Comparison of ENCODE assay signal across 8 cellular contexts in genomic region chr11:119728651-119729580, GRCh38. TPM values are rescaled to one million over a fixed set of nuclear protein-coding genes. Genes with fewer than 3 reads are reported as not detected.
DNase-seq lines count a peak whose midpoint lies in the region; ATAC-seq and TF ChIP-seq lines count a peak whose summit lies in the region.

Gene NECTIN1 (minus strand): TSS chr11:119729200. CDS start chr11:119728553, 647 bp downstream.

- H3K9me3 Mint-ChIP-seq in activated CD8-positive, alpha-beta T cell treated with anti-CD3 and anti-CD28 coated beads for 36 hours: no peaks in the 10 kb centered on the region

- peak; percentile 98 for TF ChIP-seq CTCF in activated CD8-positive, alpha-beta T cell treated with anti-CD3 and anti-CD28 coated beads for 36 hours (IDR thresholded peaks at IDR 0.05)

- peak within 1 kb of the TSS; percentile 69 for H3K4me3 Mint-ChIP-seq in activated CD8-positive, alpha-beta T cell treated with anti-CD3 and anti-CD28 coated beads for 36 hours

- H3K36me3 Mint-ChIP-seq in activated CD8-positive, alpha-beta T cell treated with anti-CD3 and anti-CD28 coated beads for 36 hours (ENCODE audit: low read depth): no peaks in the 10 kb centered on the region

- peak; percentile 88 for DNase-seq in CD1c-positive myeloid dendritic cell (ENCODE audit: extremely low spot score)
- DNase-seq in GM19238 (ENCODE audit: insufficient read length, low spot score): peak; percentile 97
- DNase-seq in NCI-H748 treated with DMSO at 0.1 percent for 48 hours (lab: John Stamatoyannopoulos, UW): peak; percentile 60
- peak; percentile 87 for DNase-seq in activated CD8-positive, alpha-beta T cell treated with anti-CD3 and anti-CD28 coated beads for 36 hours
- DNase-seq in lung microvascular endothelial cell (ENCODE audit: low read depth in 2 of 2): peak; percentile 87 to 89
- DNase-seq in stimulated activated CD4-positive, alpha-beta T cell treated with anti-CD3 and anti-CD28 coated beads, TNF-alpha, amount 100 ng/mL, for 24 hours (ENCODE audit: low read depth in 3 of 3): peak; percentile 69 to 86 (median 75)

- ATAC-seq in HG03439 (IDR thresholded peaks at IDR 0.05; ENCODE audit: unreplicated experiment): peak; percentile 91
- ATAC-seq in activated CD8-positive, alpha-beta T cell treated with anti-CD3 and anti-CD28 coated beads for 36 hours: peak; percentile 93

- H3K4me1 Mint-ChIP-seq in activated CD8-positive, alpha-beta T cell treated with anti-CD3 and anti-CD28 coated beads for 36 hours (ENCODE audit: low read depth): peaks cover 8% of the 10 kb centered on the region

- CTCF ChIA-PET in activated CD8-positive, alpha-beta T cell treated with anti-CD3 and anti-CD28 coated beads for 36 hours (lab: Charles Lee): interaction anchor here (0.6 to 1.9 kb wide), 47 partner anchors 8 to 571 kb away, joined by 3 to 38 read pairs (median 4); no protein-coding TSS in a partner anchor

- H3K4me3 ChIP-seq in ectodermal cell (ENCODE audit: insufficient read depth, low read depth, low read length): peak within 1 kb of the TSS; percentile 96

- no peaks in the 10 kb centered on the region for H3K27me3 ChIP-seq in ectodermal cell (ENCODE audit: control insufficient read depth, insufficient read depth, low read length, poor library complexity, severe bottlenecking)

- H3K27ac Mint-ChIP-seq in activated CD8-positive, alpha-beta T cell treated with anti-CD3 and anti-CD28 coated beads for 36 hours: no peak within 1 kb of the TSS

- H3K9me3 ChIP-seq in ectodermal cell (ENCODE audit: control insufficient read depth, low read length): no peaks in the 10 kb centered on the region

- peaks cover 32% of the 10 kb centered on the region for H3K4me1 ChIP-seq in ectodermal cell (ENCODE audit: control insufficient read depth, insufficient read depth, low read length)

- peaks cover 21% of the 10 kb centered on the region for H3K27me3 Mint-ChIP-seq in activated CD8-positive, alpha-beta T cell treated with anti-CD3 and anti-CD28 coated beads for 36 hours

- H3K27ac ChIP-seq in ectodermal cell (ENCODE audit: insufficient read depth, low read depth, low read length, poor library complexity, severe bottlenecking): peak within 1 kb of the TSS; percentile 74

- POLR2A ChIA-PET in activated CD8-positive, alpha-beta T cell treated with anti-CD3 and anti-CD28 coated beads for 36 hours (lab: Charles Lee): interaction anchor here (0.7 to 1.4 kb wide), 4 partner anchors 11 to 55 kb away, joined by 3 to 4 read pairs (median 3); no protein-coding TSS in a partner anchor

- no peaks in the 10 kb centered on the region for H3K36me3 ChIP-seq in ectodermal cell (ENCODE audit: control insufficient read depth, insufficient read depth, low read length)

- 0% methylated on average over 128 of the region's 128 CpGs for WGBS in ectodermal cell, 2 experiments

- intact Hi-C loops in activated CD8-positive, alpha-beta T cell treated with anti-CD3 and anti-CD28 coated beads for 36 hours (cut with micrococcal nuclease): loop anchor here (5.0 kb wide), 1 partner anchor 42 kb away; no protein-coding TSS in a partner anchor

RNA-seq across cellular contexts. Expression of gene NECTIN1, which starts in this region (rescaled TPM):
- total RNA-seq in activated CD8-positive, alpha-beta T cell treated with anti-CD3 and anti-CD28 coated beads for 36 hours: 1 to 10 TPM; 2.6 to 3.8 TPM
- polyA plus RNA-seq in ectodermal cell (2013, experiment 1 of 4): 89.1 TPM
- polyA plus RNA-seq in ectodermal cell (2013, experiment 2 of 4): 98.6 TPM
- polyA plus RNA-seq in ectodermal cell (2013, experiment 3 of 4): 60.9 TPM
- polyA plus RNA-seq in ectodermal cell (2013, experiment 4 of 4): 68.4 TPM
- total RNA-seq in lung microvascular endothelial cell: 2.2 and 4.1 TPM in 2 replicates

Comparison
In these comparisons a context has a peak if more than half of its experiments do, and no peak if none do; other contexts are left out.
1. Peak in every context shown above with its lines: DNase-seq, ATAC-seq, H3K4me3 ChIP-seq and H3K27ac ChIP-seq.